Comparison of ENCODE assay signal across 20 cellular contexts in the genomic region with DNA sequence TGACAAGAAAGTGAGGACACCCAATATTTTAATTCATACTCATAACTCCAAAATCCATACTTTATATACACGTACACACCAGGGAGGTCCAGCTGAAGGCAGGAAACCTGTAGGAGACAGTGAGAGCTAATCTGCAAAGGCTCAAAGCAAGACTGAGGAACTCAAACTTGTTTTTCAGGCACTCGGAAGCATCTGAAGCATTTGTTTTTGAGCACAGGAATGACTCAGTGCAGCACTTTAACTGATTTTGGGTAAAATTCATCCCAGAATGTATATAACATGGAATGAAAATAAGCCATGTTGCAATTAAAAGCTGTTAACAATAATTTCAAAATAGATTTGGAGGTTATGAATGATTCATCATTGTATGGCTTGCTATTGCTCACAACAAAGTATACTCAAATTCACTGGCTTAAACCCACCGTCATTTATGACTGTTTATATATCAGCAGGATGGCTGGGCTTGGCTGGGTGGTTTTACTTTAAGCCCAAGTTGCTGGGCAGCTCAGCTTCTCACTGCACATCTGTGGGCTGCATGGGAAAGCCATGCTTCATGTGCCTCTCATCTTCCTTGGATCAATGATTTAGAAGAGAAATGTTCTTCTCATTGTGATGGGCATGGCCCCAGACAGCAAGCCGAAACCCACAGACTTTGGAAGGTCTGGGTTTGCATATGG.
DNase-seq lines count a peak whose midpoint lies in the region; ATAC-seq, FAIRE-seq and TF ChIP-seq lines count a peak whose summit lies in the region.
"Had no signal": no experiment of that assay in that cellular context is flagged by ENCODE, and none has a peak within 500 bp of the region (broad histone marks: within the 10 kb centered on the region; RNA-seq: fewer than 3 reads in every experiment).

No MANE protein-coding gene starts in this region.

- no peak overlapping the region for H3K23ac ChIP-seq in trophoblast cell (ENCODE audit: low read length)

- TF ChIP-seq CTCF in AG10803 (conservative IDR thresholded peaks at IDR 0.05; ENCODE audit: low read length) (no peak), HEK293 (tag by site-specific recombination; IDR thresholded peaks at IDR 0.05) (no peak), endothelial cell of umbilical vein (IDR thresholded peaks at IDR 0.05; ENCODE audit: extremely low read depth in 1 of 2, insufficient read depth in 1 of 2, low read depth in 1 of 2, low read length in 2 of 2) (no peak), pancreas (IDR thresholded peaks at IDR 0.05) (no peak)

- CTCF ChIA-PET in HEK293 (lab: Yijun Ruan, JAX) (no interaction called here), endothelial cell of umbilical vein (lab: Charles Lee) (interaction anchor here (0.7 to 1.4 kb wide), 2 partner anchors 23 to 64 kb away, joined by 3 read pairs; no protein-coding TSS in a partner anchor)

- peak; percentile 9 for DNase-seq in AG10803 (ENCODE audit: low read depth)
- DNase-seq in endothelial cell of umbilical vein (ENCODE audit: low read depth, low spot score) = no peak
- DNase-seq in trophoblast cell = peak; percentile 65 to 92
- DNase-seq in pancreas = no peak
- DNase-seq in MV-4-11 (lab: John Stamatoyannopoulos, UW) = no peak
- DNase-seq: BE2C; C1 segment of cervical spinal cord; CD4-positive, CD25-positive, alpha-beta regulatory T cell; CD8-positive, alpha-beta memory T cell; COR-L47; DMS 273 treated with DMSO at 0.1 percent for 48 hours; DMS53; DND-41; H9; HFFc6 had no signal

- H3K36me3 ChIP-seq in HEK293 (ENCODE audit: control insufficient read depth in 2 of 2, insufficient read depth in 1 of 2, low read length in 2 of 2) (no peaks in the 10 kb centered on the region), endothelial cell of umbilical vein (ENCODE audit: control insufficient read depth in 2 of 2, extremely low read depth in 1 of 2, insufficient read depth in 2 of 2, low read length in 2 of 2) (no peaks in the 10 kb centered on the region), trophoblast cell (ENCODE audit: control insufficient read depth in 1 of 2, insufficient read depth in 2 of 2, low read length in 2 of 2) (no peaks in the 10 kb centered on the region), pancreas (no peaks in the 10 kb centered on the region)
- H3K36me3 ChIP-seq: BE2C had no signal

- H2BK12ac ChIP-seq in trophoblast cell (ENCODE audit: low read length) = peak overlapping the region; percentile 19

- H2AFZ ChIP-seq in endothelial cell of umbilical vein (ENCODE audit: low read depth, low read length) = no peak overlapping the region
- no peak overlapping the region for H2AFZ ChIP-seq in trophoblast cell (ENCODE audit: insufficient read depth, low read length, poor library complexity)

- H3K27ac ChIP-seq in HEK293 (ENCODE audit: extremely low read depth, low read depth, low read length) = no peak overlapping the region
- H3K27ac ChIP-seq in endothelial cell of umbilical vein (ENCODE audit: insufficient read depth, low read depth, low read length) = no peak overlapping the region
- no peak overlapping the region for H3K27ac ChIP-seq in trophoblast cell (ENCODE audit: low read depth, low read length)
- no peak overlapping the region for H3K27ac ChIP-seq in pancreas
- H3K27ac ChIP-seq: HL-60 had no signal

- H3K14ac ChIP-seq in trophoblast cell (ENCODE audit: low read length) = no peak overlapping the region

- no peak overlapping the region for H4K91ac ChIP-seq in trophoblast cell (ENCODE audit: low read depth, low read length)

- H3K18ac ChIP-seq in trophoblast cell (ENCODE audit: low read length) = no peak overlapping the region

- H3K9me1 ChIP-seq in endothelial cell of umbilical vein (replicated peaks; ENCODE audit: control insufficient read depth, extremely low read depth, insufficient read depth, low read length) = no peaks in the 10 kb centered on the region

- no peak overlapping the region for H2AK5ac ChIP-seq in trophoblast cell (ENCODE audit: low read length)

- no peak overlapping the region for H2BK5ac ChIP-seq in trophoblast cell (ENCODE audit: low read depth, low read length, poor library complexity)

- H3K4me3 ChIP-seq in AG10803 (ENCODE audit: low read length) (no peak overlapping the region), HEK293 (ENCODE audit: low read depth, low read length) (no peak overlapping the region), endothelial cell of umbilical vein (replicated peaks in 1 of 3; ENCODE audit: insufficient read depth in 1 of 3, low read depth in 1 of 3, low read length in 3 of 3) (no peak overlapping the region), trophoblast cell (ENCODE audit: low read depth, low read length) (no peak overlapping the region), pancreas (no peak overlapping the region)

- POLR2A ChIA-PET in HEK293 (lab: Yijun Ruan, JAX) (no interaction called here), endothelial cell of umbilical vein (lab: Charles Lee) (no interaction called here)

- H3K4ac ChIP-seq in trophoblast cell (ENCODE audit: low read depth, low read length) = no peak overlapping the region

- WGBS in trophoblast cell (ENCODE audit: extremely low coverage, insufficient coverage, insufficient read length) = no CpG with 5 or more reads among the region's 4 CpGs
- 65 to 75% methylated on average over 4 of the region's 4 CpGs for WGBS in pancreas, 2 donors

- FAIRE-seq in endothelial cell of umbilical vein (lab: Jason Lieb, UNC) = peak; percentile 12
- no peak for FAIRE-seq in pancreas (lab: Jason Lieb, UNC)
- FAIRE-seq: G401.6, GM19239, H1 had no signal

- intact Hi-C loops in endothelial cell of umbilical vein (cut with micrococcal nuclease) = no loop called here
- intact Hi-C loops in pancreas (cut with DNase I) = no loop called here

- no peak for TF ChIP-seq POLR2A in endothelial cell of umbilical vein (IDR thresholded peaks at IDR 0.05; ENCODE audit: low read depth, low read length)

- H3K9ac ChIP-seq in endothelial cell of umbilical vein (replicated peaks; ENCODE audit: extremely low read depth, insufficient read depth, low read length) = no peak overlapping the region
- H3K9ac ChIP-seq in trophoblast cell (ENCODE audit: low read length) = no peak overlapping the region

- dilution Hi-C loops in endothelial cell of umbilical vein (cut with MboI; ENCODE audit: extremely low pct_ligation_motif_present, low sequenced_read_pairs) = no loop called here

- ATAC-seq in pancreas = no peak

- H3K27me3 ChIP-seq in endothelial cell of umbilical vein (ENCODE audit: control insufficient read depth in 2 of 2, insufficient read depth in 2 of 2, low read length in 2 of 2) = no peaks in the 10 kb centered on the region
- no peaks in the 10 kb centered on the region for H3K27me3 ChIP-seq in trophoblast cell (ENCODE audit: insufficient read depth, low read length)
- no peaks in the 10 kb centered on the region for H3K27me3 ChIP-seq in pancreas
- H3K27me3 ChIP-seq: BE2C had no signal

- no TSS peak for BruUV-seq in endothelial cell of umbilical vein (replicated peaks; lab: Mats Ljungman, UMichigan)

- H3K4me2 ChIP-seq in endothelial cell of umbilical vein (ENCODE audit: insufficient read depth, low read length) = no peak overlapping the region
- no peak overlapping the region for H3K4me2 ChIP-seq in trophoblast cell (ENCODE audit: low read length)

- H3K4me1 ChIP-seq in HEK293 (ENCODE audit: control insufficient read depth, insufficient read depth, low read length) (no peaks in the 10 kb centered on the region), endothelial cell of umbilical vein (ENCODE audit: control insufficient read depth, extremely low read depth, insufficient read depth, low read length) (no peaks in the 10 kb centered on the region), trophoblast cell (ENCODE audit: control insufficient read depth in 1 of 2, insufficient read depth in 2 of 2, low read length in 2 of 2) (peaks cover 3 to 8% of the 10 kb centered on the region in 2 experiments), pancreas (no peaks in the 10 kb centered on the region)
- H3K4me1 ChIP-seq: BE2C had no signal

- H3K9me3 ChIP-seq in HEK293 (ENCODE audit: control insufficient read depth, insufficient read depth, low read depth, low read length) = no peaks in the 10 kb centered on the region
- H3K9me3 ChIP-seq in endothelial cell of umbilical vein (replicated peaks; ENCODE audit: control insufficient read depth, insufficient read depth, low read length) = no peaks in the 10 kb centered on the region
- H3K9me3 ChIP-seq in trophoblast cell (ENCODE audit: insufficient read depth, low read depth, low read length) = no peaks in the 10 kb centered on the region
- H3K9me3 ChIP-seq in pancreas = no peaks in the 10 kb centered on the region
- H3K9me3 ChIP-seq: BE2C had no signal

- H3K79me2 ChIP-seq in endothelial cell of umbilical vein (ENCODE audit: control insufficient read depth, insufficient read depth, low read length) (no peaks in the 10 kb centered on the region), trophoblast cell (ENCODE audit: control insufficient read depth, insufficient read depth, low read length, poor library complexity) (no peaks in the 10 kb centered on the region)

- H4K12ac ChIP-seq in trophoblast cell (ENCODE audit: low read depth, low read length) = no peak overlapping the region

- no peak overlapping the region for H2BK120ac ChIP-seq in trophoblast cell (ENCODE audit: insufficient read depth, low read length, poor library complexity)

- no peak overlapping the region for H4K8ac ChIP-seq in trophoblast cell (ENCODE audit: low read depth, low read length)

- H4K20me1 ChIP-seq in endothelial cell of umbilical vein (replicated peaks; ENCODE audit: control insufficient read depth, extremely low read depth, insufficient read depth, low read length) = no peaks in the 10 kb centered on the region

- H3K79me1 ChIP-seq in trophoblast cell (ENCODE audit: low read length) = peaks cover 3% of the 10 kb centered on the region

TF ChIP-seq in endothelial cell of umbilical vein, 7 proteins besides CTCF, POLR2A, EP300 and RAD21:
- TF ChIP-seq FOS (IDR thresholded peaks at IDR 0.05; ENCODE audit: borderline replicate concordance, insufficient read depth, low read length) = no peak
- TF ChIP-seq, protein P1, sequence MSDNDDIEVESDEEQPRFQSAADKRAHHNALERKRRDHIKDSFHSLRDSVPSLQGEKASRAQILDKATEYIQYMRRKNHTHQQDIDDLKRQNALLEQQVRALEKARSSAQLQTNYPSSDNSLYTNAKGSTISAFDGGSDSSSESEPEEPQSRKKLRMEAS (IDR thresholded peaks at IDR 0.05; ENCODE audit: insufficient read depth, insufficient read length) = no peak

Comparison
In these comparisons a context has a peak if more than half of its experiments do, and no peak if none do; other contexts are left out.
1. DNase-seq: peak in AG10803 (single experiment) and trophoblast cell (2 of 2); none in endothelial cell of umbilical vein (single experiment), pancreas (0 of 6) and MV-4-11 (single experiment).